Comparison of ENCODE assay signal across 8 cellular contexts in the genomic region with DNA sequence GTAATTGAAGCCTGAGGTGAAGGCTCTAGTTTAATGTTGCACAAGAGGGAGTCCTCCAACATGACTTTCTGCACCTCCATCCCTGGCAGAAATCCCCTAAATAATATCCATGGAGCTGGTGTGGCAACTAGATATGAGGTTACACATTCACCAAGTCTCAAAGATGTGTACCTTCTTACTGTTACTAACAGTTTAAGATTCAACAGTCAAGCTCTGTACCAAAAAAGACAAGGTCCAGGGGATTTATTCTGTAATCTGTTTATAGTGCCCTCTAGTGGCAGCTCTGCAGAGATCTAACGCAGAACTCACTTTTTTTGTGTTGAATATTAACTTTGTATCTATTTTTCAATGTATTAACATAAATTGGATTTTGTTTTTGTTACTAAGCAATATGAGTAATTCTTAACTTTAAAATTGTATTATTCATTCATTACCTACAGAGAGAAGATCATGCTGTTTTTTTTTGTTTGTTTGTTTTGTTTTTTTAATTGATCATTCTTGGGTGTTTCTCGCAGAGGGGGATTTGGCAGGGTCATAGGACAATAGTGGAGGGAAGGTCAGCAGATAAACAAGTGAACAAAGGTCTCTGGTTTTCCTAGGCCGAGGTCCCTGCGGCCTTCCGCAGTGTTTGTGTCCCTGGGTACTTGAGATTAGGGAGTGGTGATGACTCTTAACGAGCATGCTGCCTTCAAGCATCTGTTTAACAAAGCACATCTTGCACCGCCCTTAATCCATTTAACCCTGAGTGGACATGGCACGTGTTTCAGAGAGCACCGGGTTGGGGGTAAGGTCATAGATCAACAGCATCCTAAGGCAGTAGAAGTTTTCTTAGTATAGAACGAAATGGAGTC. TPM values are rescaled to one million over a fixed set of nuclear protein-coding genes. Genes with fewer than 3 reads are reported as not detected.
DNase-seq lines count a peak whose midpoint lies in the region; ATAC-seq, FAIRE-seq and TF ChIP-seq lines count a peak whose summit lies in the region.
"Not testable (repeated sequence)": the region's sequence is repeated elsewhere in the genome, so short reads cannot be mapped to it uniquely, and the experiment has no call there.

No MANE protein-coding gene starts in this region.

- not testable (repeated sequence) for H3K36me3 ChIP-seq in ascending aorta, vagina

- ATAC-seq in naive B cell (ENCODE audit: low read depth in 2 of 2), result peak in 1 of 2 donors; percentile 53

- not testable (repeated sequence) for H3K9me3 Mint-ChIP-seq in naive B cell

- DNase-seq in EL (peak; percentile 60), HFF-Myc (ENCODE audit: extremely low read depth, low read depth) (peak; percentile 32), NCI-H1417 (lab: John Stamatoyannopoulos, UW) (peak; percentile 4 to 79 (median 58)), RKO (ENCODE audit: low spot score) (peak; percentile 68), frontal cortex (ENCODE audit: low spot score in 2 of 2) (peak; percentile 44 to 49), naive B cell (peak; percentile 35)
- DNase-seq in ascending aorta (ENCODE audit: low spot score in 2 of 2); vagina (ENCODE audit: extremely low spot score in 2 of 2): not testable (repeated sequence)

- H3K4me1 ChIP-seq in ascending aorta, vagina: not testable (repeated sequence)

- not testable (repeated sequence) for H3K4me1 Mint-ChIP-seq in naive B cell

- not testable (repeated sequence) for H3K27me3 ChIP-seq in ascending aorta, vagina

- FAIRE-seq in frontal cortex (lab: Jason Lieb, UNC), result peak; percentile 92

- H3K4me3 ChIP-seq in HFF-Myc (replicated peaks; ENCODE audit: low read depth, low read length); ascending aorta; vagina: not testable (repeated sequence)

- H3K4me3 Mint-ChIP-seq in naive B cell, result not testable (repeated sequence)

- intact Hi-C loops in ascending aorta (cut with DNase I), result loop anchor here (5.0 kb wide), 2 partner anchors 107 to 167 kb away; a partner anchor contains a TSS
- intact Hi-C loops in vagina (cut with DNase I), result loop anchor here (5.0 kb wide), 1 partner anchor 172 kb away; no protein-coding TSS in a partner anchor

- not testable (repeated sequence) for H3K9me3 ChIP-seq in ascending aorta, vagina

- TF ChIP-seq CTCF in HFF-Myc (IDR thresholded peaks at IDR 0.05; ENCODE audit: low read depth, low read length, missing control alignments), result peak; percentile 64
- peak; percentile 66 to 79 (median 78) for TF ChIP-seq CTCF in ascending aorta (IDR thresholded peaks at IDR 0.05)
- TF ChIP-seq CTCF in vagina (IDR thresholded peaks at IDR 0.05), result peak; percentile 52 to 68 (median 65)

- not testable (repeated sequence) for H3K27ac ChIP-seq in ascending aorta, vagina

- TF ChIP-seq POLR2A in vagina (IDR thresholded peaks at IDR 0.05), result not testable (repeated sequence)

- peaks cover 8 to 12% (median 11%) of the 10 kb centered on the region in 3 donors for H3K27me3 Mint-ChIP-seq in naive B cell

- not testable (repeated sequence) for H3K27ac Mint-ChIP-seq in naive B cell

- not testable (repeated sequence) for H3K36me3 Mint-ChIP-seq in naive B cell

RNA-seq across cellular contexts. Expression of a gene that starts 35.7 kb away (rescaled TPM):
- not detected for total RNA-seq in ascending aorta
- 6.9 TPM for total RNA-seq in frontal cortex
- polyA plus RNA-seq in naive B cell (ENCODE audit: low read depth in 6 of 6), result not detected
- not detected for total RNA-seq in vagina
